Comparison of ENCODE assay signal across 11 cellular contexts in genomic region chr5:146079695-146080361, GRCh38. TPM values are rescaled to one million over a fixed set of nuclear protein-coding genes. Genes with fewer than 3 reads are reported as not detected.
DNase-seq lines count a peak whose midpoint lies in the region; ATAC-seq and TF ChIP-seq lines count a peak whose summit lies in the region.
"Had no signal": no experiment of that assay in that cellular context is flagged by ENCODE, and none has a peak within 500 bp of the region (broad histone marks: within the 10 kb centered on the region; RNA-seq: fewer than 3 reads in every experiment).

No MANE protein-coding gene starts in this region.

- H3K27me3 Mint-ChIP-seq in activated CD8-positive, alpha-beta memory T cell treated with anti-CD3 and anti-CD28 coated beads, Interleukin-2, amount 10 ng/mL, durations not matched to agents 7 days and 5 days = peaks cover 33% of the 10 kb centered on the region
- H3K27me3 Mint-ChIP-seq in activated T-cell treated with anti-CD3 and anti-CD28 coated beads, Interleukin-2, amount 50 U/mL, for 72 hours (ENCODE audit: low read depth) = peaks cover 42% of the 10 kb centered on the region

- H3K36me3 Mint-ChIP-seq in activated CD8-positive, alpha-beta memory T cell treated with anti-CD3 and anti-CD28 coated beads, Interleukin-2, amount 10 ng/mL, durations not matched to agents 7 days and 5 days = peaks cover 1% of the 10 kb centered on the region
- no peaks in the 10 kb centered on the region for H3K36me3 Mint-ChIP-seq in activated T-cell treated with anti-CD3 and anti-CD28 coated beads, Interleukin-2, amount 50 U/mL, for 72 hours (ENCODE audit: insufficient read depth in 2 of 2)

- H3K4me1 Mint-ChIP-seq in activated CD8-positive, alpha-beta memory T cell treated with anti-CD3 and anti-CD28 coated beads, Interleukin-2, amount 10 ng/mL, durations not matched to agents 7 days and 5 days = peaks cover 41% of the 10 kb centered on the region
- H3K4me1 Mint-ChIP-seq in activated T-cell treated with anti-CD3 and anti-CD28 coated beads, Interleukin-2, amount 50 U/mL, for 72 hours (ENCODE audit: low read depth) = peaks cover 16% of the 10 kb centered on the region

- ATAC-seq in activated CD8-positive, alpha-beta memory T cell treated with anti-CD3 and anti-CD28 coated beads, Interleukin-2, amount 10 ng/mL, durations not matched to agents 7 days and 5 days = peak; percentile 48
- peak; percentile 39 to 45 for ATAC-seq in activated T-cell treated with anti-CD3 and anti-CD28 coated beads, Interleukin-2, amount 50 U/mL, for 72 hours (replicated peaks in 1 of 2)
- ATAC-seq in psoas muscle = peak; percentile 77 to 91 (median 85)
- ATAC-seq: right cardiac atrium had no signal

- no peaks in the 10 kb centered on the region for H3K9me3 Mint-ChIP-seq in activated CD8-positive, alpha-beta memory T cell treated with anti-CD3 and anti-CD28 coated beads, Interleukin-2, amount 10 ng/mL, durations not matched to agents 7 days and 5 days (ENCODE audit: low read depth)
- no peaks in the 10 kb centered on the region for H3K9me3 Mint-ChIP-seq in activated T-cell treated with anti-CD3 and anti-CD28 coated beads, Interleukin-2, amount 50 U/mL, for 72 hours

- in situ Hi-C loops in KBM-7 (cut with MboI; ENCODE audit: low pct_unique_long_range_greater_than_20kb, low sequenced_read_pairs) = no loop called here

- H3K36me3 ChIP-seq in psoas muscle (ENCODE audit: insufficient read depth in 1 of 2, low read depth in 1 of 2) = no peaks in the 10 kb centered on the region
- H3K36me3 ChIP-seq: thoracic aorta had no signal

- H3K27me3 ChIP-seq in psoas muscle (ENCODE audit: insufficient read depth in 3 of 3, low read length in 2 of 3) = peaks cover 0 to 5% (median 0%) of the 10 kb centered on the region in 3 donors

- WGBS in psoas muscle, 3 donors = 64 to 76% (median 66%) methylated on average over 7 of the region's 7 CpGs

- TF ChIP-seq CTCF in psoas muscle (IDR thresholded peaks at IDR 0.05) = no peak

- DNase-seq in activated CD8-positive, alpha-beta memory T cell treated with anti-CD3 and anti-CD28 coated beads, Interleukin-2, amount 10 ng/mL, durations not matched to agents 7 days and 5 days = peak; percentile 62
- no peak for DNase-seq in activated CD8-positive, alpha-beta memory T cell treated with anti-CD3 and anti-CD28 coated beads, Interleukin-2, amount 50 U/mL, for 48 hours
- DNase-seq in KBM-7 = peak; percentile 80
- peak in 1 of 2 donors; percentile 3 for DNase-seq in activated T-cell treated with anti-CD3 and anti-CD28 coated beads, Interleukin-2, amount 50 U/mL, for 72 hours
- DNase-seq in psoas muscle = no peak
- no peak for DNase-seq in GOT3 (lab: John Stamatoyannopoulos, UW)
- DNase-seq in midbrain (lab: John Stamatoyannopoulos, UW) = no peak
- no peak for DNase-seq in iPS-NIHi7 (ENCODE audit: extremely low spot score)
- DNase-seq: NCI-H2081, right cardiac atrium had no signal

- no peak overlapping the region for H3K27ac ChIP-seq in psoas muscle
- H3K27ac ChIP-seq: thoracic aorta had no signal

- no peak overlapping the region for H3K27ac Mint-ChIP-seq in activated CD8-positive, alpha-beta memory T cell treated with anti-CD3 and anti-CD28 coated beads, Interleukin-2, amount 10 ng/mL, durations not matched to agents 7 days and 5 days
- H3K27ac Mint-ChIP-seq in activated T-cell treated with anti-CD3 and anti-CD28 coated beads, Interleukin-2, amount 50 U/mL, for 72 hours = no peak overlapping the region

- intact Hi-C loops in psoas muscle (cut with DNase I) = no loop called here

- H3K4me3 Mint-ChIP-seq in activated CD8-positive, alpha-beta memory T cell treated with anti-CD3 and anti-CD28 coated beads, Interleukin-2, amount 10 ng/mL, durations not matched to agents 7 days and 5 days = no peak overlapping the region
- no peak overlapping the region for H3K4me3 Mint-ChIP-seq in activated T-cell treated with anti-CD3 and anti-CD28 coated beads, Interleukin-2, amount 50 U/mL, for 72 hours

- no peak overlapping the region for H3K4me3 ChIP-seq in psoas muscle
- H3K4me3 ChIP-seq: thoracic aorta had no signal

- no peaks in the 10 kb centered on the region for H3K9me3 ChIP-seq in psoas muscle
- H3K9me3 ChIP-seq: thoracic aorta had no signal

- CTCF ChIA-PET in activated CD8-positive, alpha-beta memory T cell treated with anti-CD3 and anti-CD28 coated beads, Interleukin-2, amount 10 ng/mL, durations not matched to agents 7 days and 5 days (lab: Charles Lee) = no interaction called here

- no peaks in the 10 kb centered on the region for H3K4me1 ChIP-seq in psoas muscle

RNA-seq across cellular contexts. Expression of gene PLAC8L1, which starts 25.5 kb away (rescaled TPM):
- total RNA-seq in activated CD8-positive, alpha-beta memory T cell treated with anti-CD3 and anti-CD28 coated beads, Interleukin-2, amount 10 ng/mL, durations not matched to agents 7 days and 5 days = under 1 TPM; 0.50 to 0.87 TPM
- 1 to 10 TPM in 1 of 2 donors, under 1 TPM in 1; 0.42 to 1.4 TPM for total RNA-seq in activated T-cell treated with anti-CD3 and anti-CD28 coated beads, Interleukin-2, amount 50 U/mL, for 72 hours
- total RNA-seq in psoas muscle = under 1 TPM in 2 of 4 donors, not detected in 2; 0.49 to 0.64 TPM
- polyA plus RNA-seq in psoas muscle = under 1 TPM in 2 of 3 donors, not detected in 1; 0.16 to 0.52 TPM
- total RNA-seq: right cardiac atrium, thoracic aorta had no signal

Comparison
In these comparisons a context has a peak if more than half of its experiments do, and no peak if none do; other contexts are left out.
1. DNase-seq: peak in activated CD8-positive, alpha-beta memory T cell treated with anti-CD3 and anti-CD28 coated beads, Interleukin-2, amount 10 ng/mL, durations not matched to agents 7 days and 5 days (single experiment) and KBM-7 (single experiment); none in activated CD8-positive, alpha-beta memory T cell treated with anti-CD3 and anti-CD28 coated beads, Interleukin-2, amount 50 U/mL, for 48 hours (single experiment), psoas muscle (0 of 2), GOT3 (single experiment), midbrain (single experiment) and iPS-NIHi7 (single experiment).
2. Peak in every context shown above with its lines, with median percentiles within 50 percentile points of each other: ATAC-seq.